Comparison of ENCODE assay signal across 26 cellular contexts in the genomic region with DNA sequence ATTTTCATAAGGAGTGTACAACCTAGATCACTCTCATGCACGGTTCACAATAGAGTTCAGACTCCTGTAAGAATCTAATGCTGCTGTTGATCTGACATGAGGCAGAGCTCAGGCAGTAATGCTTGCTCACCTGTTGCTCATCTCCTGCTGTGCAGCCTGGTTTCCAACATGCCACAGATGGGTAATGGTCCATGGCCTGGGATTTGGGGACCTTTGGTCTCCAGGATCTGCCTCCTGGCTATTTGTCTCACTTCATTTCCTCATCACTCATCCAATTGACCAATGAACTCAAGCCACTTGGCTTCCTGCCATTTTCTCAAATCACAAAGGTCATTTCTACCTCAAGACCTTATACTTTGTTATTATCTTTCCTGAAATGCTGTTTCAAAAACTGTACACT.
"Had no signal": no experiment of that assay in that cellular context is flagged by ENCODE, and none has a peak within 500 bp of the region (broad histone marks: within the 10 kb centered on the region; RNA-seq: fewer than 3 reads in every experiment).

No MANE protein-coding gene starts in this region.

- H3K36me3 ChIP-seq: ascending aorta, cardiac muscle cell, MG63, SJCRH30 had no signal

- DNase-seq: activated CD4-positive, alpha-beta T cell treated with anti-CD3 and anti-CD28 coated beads, Interleukin-2, amount 10 ng/mL, durations not matched to agents 24 days and 14 days; activated CD4-positive, alpha-beta T cell treated with anti-CD3 and anti-CD28 coated beads, Interleukin-2, amount 50 U/mL, for 4 hours; activated CD8-positive, alpha-beta T cell treated with anti-CD3 and anti-CD28 coated beads for 36 hours; activated effector memory CD4-positive, alpha-beta T cell treated with anti-CD3 and anti-CD28 coated beads, Interleukin-2, amount 50 U/mL, for 16 hours; activated naive CD4-positive, alpha-beta T cell; activated naive CD8-positive, alpha-beta T cell treated with anti-CD3 and anti-CD28 coated beads, Interleukin-2, amount 10 ng/mL, durations not matched to agents 7 days and 5 days; activated T-cell treated with anti-CD3 and anti-CD28 coated beads, Interleukin-2, amount 50 U/mL, for 1 hour; activated T-cell treated with anti-CD3 and anti-CD28 coated beads, Interleukin-2, amount 50 U/mL, for 72 hours; amygdala; Kasumi-1; MG63; NCI-H1092 treated with DMSO at 0.1 percent for 48 hours; NCI-H1417; NCI-H1694; NCI-H1930; NCI-H2081 treated with DMSO at 0.1 percent for 48 hours; NCI-H226; NCI-H446 treated with DMSO at 0.1 percent for 48 hours; NCI-H524; SHP77; SJCRH30 had no signal

- H3K9me3 ChIP-seq: ascending aorta, MG63, SJCRH30 had no signal

- H3K27me3 ChIP-seq: ascending aorta, cardiac muscle cell, MG63, SJCRH30 had no signal

- ATAC-seq: activated CD8-positive, alpha-beta T cell treated with anti-CD3 and anti-CD28 coated beads for 36 hours; activated T-cell treated with anti-CD3 and anti-CD28 coated beads, Interleukin-2, amount 50 U/mL, for 72 hours; activated T-helper 17 cell treated with anti-CD3 and anti-CD28 coated beads, Interleukin-2, amount 50 U/mL, for 72 hours; Panc1 had no signal

- H3K4me3 ChIP-seq: ascending aorta, cardiac muscle cell, MG63, SJCRH30, SK-N-MC had no signal

- H3K27ac ChIP-seq: ascending aorta, cardiac muscle cell, SJCRH30, SK-N-MC had no signal

- H3K4me1 ChIP-seq: ascending aorta, SJCRH30 had no signal
